Comparison of ENCODE assay signal across 8 cellular contexts in genomic region chr1:38859561-38860463, GRCh38. TPM values are rescaled to one million over a fixed set of nuclear protein-coding genes. Genes with fewer than 3 reads are reported as not detected.
DNase-seq lines count a peak whose midpoint lies in the region; ATAC-seq and TF ChIP-seq lines count a peak whose summit lies in the region.

A gene with protein sequence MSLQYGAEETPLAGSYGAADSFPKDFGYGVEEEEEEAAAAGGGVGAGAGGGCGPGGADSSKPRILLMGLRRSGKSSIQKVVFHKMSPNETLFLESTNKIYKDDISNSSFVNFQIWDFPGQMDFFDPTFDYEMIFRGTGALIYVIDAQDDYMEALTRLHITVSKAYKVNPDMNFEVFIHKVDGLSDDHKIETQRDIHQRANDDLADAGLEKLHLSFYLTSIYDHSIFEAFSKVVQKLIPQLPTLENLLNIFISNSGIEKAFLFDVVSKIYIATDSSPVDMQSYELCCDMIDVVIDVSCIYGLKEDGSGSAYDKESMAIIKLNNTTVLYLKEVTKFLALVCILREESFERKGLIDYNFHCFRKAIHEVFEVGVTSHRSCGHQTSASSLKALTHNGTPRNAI (minus strand): TSS chr1:38859772. CDS start chr1:38859646, 126 bp downstream.

- no peaks in the 10 kb centered on the region for H3K27me3 Mint-ChIP-seq in CD14-positive monocyte (ENCODE audit: low read depth in 3 of 3)

- peak within 1 kb of the TSS; percentile 89 to 97 (median 93) for H3K27ac Mint-ChIP-seq in CD14-positive monocyte

- H3K4me3 Mint-ChIP-seq in CD14-positive monocyte, result peak within 1 kb of the TSS; percentile 91 to 99

- peak; percentile 90 for ATAC-seq in GM19395 (IDR thresholded peaks at IDR 0.05; ENCODE audit: unreplicated experiment)
- peak; percentile 71 for ATAC-seq in HG03558 (IDR thresholded peaks at IDR 0.05; ENCODE audit: extremely low read depth, unreplicated experiment)
- ATAC-seq in left lobe of liver, result peak; percentile 94

- peaks cover 42% of the 10 kb centered on the region for H3K4me1 Mint-ChIP-seq in CD14-positive monocyte

- H3K9me3 Mint-ChIP-seq in CD14-positive monocyte, result no peaks in the 10 kb centered on the region

- intact Hi-C loops in CD14-positive monocyte (cut with micrococcal nuclease), result loop anchor here in 1 of 2 donors (1.0 to 2.0 kb wide), 2 partner anchors 12 to 131 kb away; partner anchors contain the start of gene AKIRIN1

- DNase-seq in CD14-positive monocyte (ENCODE audit: low spot score), result peak; percentile 99
- peak; percentile 66 for DNase-seq in NCI-H748 treated with DMSO at 0.1 percent for 48 hours (lab: John Stamatoyannopoulos, UW)
- peak; percentile 94 to 97 for DNase-seq in activated CD4-positive, alpha-beta T cell treated with anti-CD3 and anti-CD28 coated beads, Interleukin-2, amount 50 U/mL, for 24 hours (ENCODE audit: low read depth in 1 of 2, low spot score in 1 of 2)
- DNase-seq in dedifferentiated amniotic fluid mesenchymal stem cell (ENCODE audit: extremely low spot score), result peak; percentile 98
- DNase-seq in left lobe of liver (ENCODE audit: low spot score), result peak; percentile 100
- peak; percentile 98 for DNase-seq in stimulated activated CD4-positive, alpha-beta T cell treated with anti-CD3 and anti-CD28 coated beads, Interleukin-2, amount 100 ng/mL, for 24 hours

- H3K36me3 Mint-ChIP-seq in CD14-positive monocyte, result peaks cover 33 to 36% of the 10 kb centered on the region in 2 donors

- TF ChIP-seq CTCF in CD14-positive monocyte (IDR thresholded peaks at IDR 0.05), result no peak

RNA-seq across cellular contexts. Expression of the gene that starts here (rescaled TPM):
- polyA plus RNA-seq in CD14-positive monocyte, result 1 to 10 TPM; 6.6 to 8.0 TPM
- total RNA-seq in left lobe of liver, result 6.9 TPM

Comparison
In these comparisons a context has a peak if more than half of its experiments do, and no peak if none do; other contexts are left out.
1. Peak in every context shown above with its lines: DNase-seq and ATAC-seq.